In the genomic region with DNA sequence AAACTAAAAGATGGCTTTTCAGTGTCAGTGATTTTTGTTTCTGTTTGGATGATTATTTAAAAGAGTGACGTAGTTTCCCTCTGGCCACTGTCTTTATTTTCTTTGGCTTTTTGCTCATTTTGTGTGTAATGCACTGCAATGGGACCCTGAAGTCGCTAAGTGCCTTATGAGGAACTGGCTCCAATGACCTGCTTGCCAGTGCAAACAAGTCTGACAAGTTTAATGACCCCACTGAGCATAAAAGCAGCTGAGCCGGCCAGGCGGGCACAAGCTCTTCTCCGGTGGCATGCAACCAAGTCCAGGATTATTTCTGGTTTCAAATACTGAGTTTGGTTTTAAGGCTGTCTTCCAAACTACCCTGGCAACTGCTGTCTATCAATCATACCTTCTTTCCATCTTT, we compare ENCODE assay signal across 11 cellular contexts. TPM values are rescaled to one million over a fixed set of nuclear protein-coding genes. Genes with fewer than 3 reads are reported as not detected.
DNase-seq lines count a peak whose midpoint lies in the region; ATAC-seq, FAIRE-seq and TF ChIP-seq lines count a peak whose summit lies in the region.
"Had no signal": no experiment of that assay in that cellular context is flagged by ENCODE, and none has a peak within 500 bp of the region (broad histone marks: within the 10 kb centered on the region; RNA-seq: fewer than 3 reads in every experiment).

No MANE protein-coding gene starts in this region.

- TF ChIP-seq POLR2A in HepG2 (IDR thresholded peaks at IDR 0.05; ENCODE audit: insufficient read depth in 1 of 2, low read depth in 2 of 2, low read length in 2 of 2): no peak

- no peaks in the 10 kb centered on the region for H3K79me2 ChIP-seq in HepG2 (ENCODE audit: insufficient read depth, low read length)
- no peaks in the 10 kb centered on the region for H3K79me2 ChIP-seq in OCI-LY7 (ENCODE audit: insufficient read depth, low read depth, low read length)

- peak; percentile 34 to 43 for TF ChIP-seq RAD21 in liver (IDR thresholded peaks at IDR 0.05)
- TF ChIP-seq RAD21 in HepG2 (CRISPR knock-in tag; IDR thresholded peaks at IDR 0.05): no peak

- DNase-seq in HepG2 (ENCODE audit: low spot score) (no peak), chondrocyte (ENCODE audit: low spot score) (no peak), left lobe of liver (ENCODE audit: low spot score) (peak; percentile 81), NCI-H524 (lab: John Stamatoyannopoulos, UW) (no peak), OCI-LY7 (ENCODE audit: low spot score) (no peak)
- DNase-seq in activated CD4-positive, CD25-positive, alpha-beta regulatory T cell treated with anti-CD3 and anti-CD28 coated beads, Interleukin-2, amount 50 U/mL, for 72 hours: no peak
- DNase-seq: activated gamma-delta T cell treated with Interleukin-2 at 50 U/mL for 16 hours; effector CD8-positive, alpha-beta T cell had no signal

- POLR2A ChIA-PET in HepG2 (lab: Yijun Ruan, JAX): no interaction called here
- POLR2A ChIA-PET in OCI-LY7 (lab: Charles Lee): no interaction called here

- H3K4me1 ChIP-seq in liver (ENCODE audit: control insufficient read depth in 4 of 4, insufficient read depth in 4 of 4, low read length in 3 of 4) (peaks cover 0 to 32% (median 28%) of the 10 kb centered on the region in 4 donors), HepG2 (ENCODE audit: insufficient read depth, low read length) (no peaks in the 10 kb centered on the region), OCI-LY7 (ENCODE audit: insufficient read depth, low read length, poor library complexity, severe bottlenecking) (no peaks in the 10 kb centered on the region)

- BruUV-seq in HepG2 (replicated peaks; lab: Mats Ljungman, UMichigan): no TSS peak
- no TSS peak for BruUV-seq in OCI-LY7 (replicated peaks; lab: Mats Ljungman, UMichigan)

- no peak for ATAC-seq in HepG2
- ATAC-seq in left lobe of liver: peak; percentile 95
- ATAC-seq in activated T-helper 17 cell treated with anti-CD3 and anti-CD28 coated beads, Interleukin-2, amount 50 U/mL, for 72 hours (replicated peaks): no peak
- ATAC-seq: WTC11 had no signal

- no peaks in the 10 kb centered on the region for H3K27me3 ChIP-seq in liver (ENCODE audit: control insufficient read depth in 4 of 4, insufficient read depth in 4 of 4, low read length in 3 of 4)
- peaks cover 1 to 20% of the 10 kb centered on the region in 2 experiments; a peak in 2 of 5 replicates for H3K27me3 ChIP-seq in HepG2 (ENCODE audit: control insufficient read depth in 1 of 2, insufficient read depth in 2 of 2, low read length in 2 of 2)

- no peaks in the 10 kb centered on the region for H3K36me3 Mint-ChIP-seq in chondrocyte (ENCODE audit: low read depth)
- no peaks in the 10 kb centered on the region for H3K36me3 Mint-ChIP-seq in activated T-helper 17 cell treated with anti-CD3 and anti-CD28 coated beads, Interleukin-2, amount 50 U/mL, for 72 hours (ENCODE audit: low read depth)
- H3K36me3 Mint-ChIP-seq: WTC11 had no signal

- TF ChIP-seq EP300 in HepG2 (IDR thresholded peaks at IDR 0.05; ENCODE audit: low read depth in 2 of 2, low read length in 2 of 2): no peak
- TF ChIP-seq EP300 in HepG2 (CRISPR knock-in tag; IDR thresholded peaks at IDR 0.05; ENCODE audit: borderline replicate concordance): no peak

- H2AFZ ChIP-seq in HepG2 (ENCODE audit: low read length): no peak overlapping the region
- H2AFZ ChIP-seq in OCI-LY7 (ENCODE audit: low read length): no peak overlapping the region

- H3K27ac Mint-ChIP-seq in chondrocyte (ENCODE audit: unreplicated experiment): peak overlapping the region; percentile 1
- no peak overlapping the region for H3K27ac Mint-ChIP-seq in activated T-helper 17 cell treated with anti-CD3 and anti-CD28 coated beads, Interleukin-2, amount 50 U/mL, for 72 hours
- H3K27ac Mint-ChIP-seq: WTC11 had no signal

- H3K36me3 ChIP-seq in liver (ENCODE audit: control insufficient read depth in 4 of 4, insufficient read depth in 3 of 4, low read depth in 1 of 4, low read length in 3 of 4) (no peaks in the 10 kb centered on the region), HepG2 (replicated peaks in 1 of 2; ENCODE audit: control insufficient read depth in 1 of 2, insufficient read depth in 2 of 2, low read length in 2 of 2) (no peaks in the 10 kb centered on the region), OCI-LY7 (ENCODE audit: insufficient read depth, low read length) (no peaks in the 10 kb centered on the region)

- H3K9me2 ChIP-seq in OCI-LY7 (ENCODE audit: insufficient read depth, low read length): no peaks in the 10 kb centered on the region

- H3K4me2 ChIP-seq in HepG2 (ENCODE audit: low read depth, low read length): no peak overlapping the region
- no peak overlapping the region for H3K4me2 ChIP-seq in OCI-LY7 (ENCODE audit: low read length)

- no peak for TF ChIP-seq CTCF in liver (IDR thresholded peaks at IDR 0.05; ENCODE audit: low read depth, low read length, missing input control)
- no peak for TF ChIP-seq CTCF in HepG2 (CRISPR knock-in tag; IDR thresholded peaks at IDR 0.05)
- TF ChIP-seq CTCF in chondrocyte (IDR thresholded peaks at IDR 0.05): no peak
- TF ChIP-seq CTCF in OCI-LY7 (conservative IDR thresholded peaks at IDR 0.05; ENCODE audit: low read length): no peak

- no peak overlapping the region for H3K4me3 ChIP-seq in liver (ENCODE audit: low read depth in 1 of 3, low read length in 3 of 3)
- no peak overlapping the region for H3K4me3 ChIP-seq in HepG2 (replicated peaks in 1 of 3; ENCODE audit: insufficient read depth in 1 of 3, low read depth in 2 of 3, low read length in 3 of 3)
- no peak overlapping the region for H3K4me3 ChIP-seq in OCI-LY7 (ENCODE audit: low read depth, low read length, poor library complexity, severe bottlenecking)

- H3K9me3 ChIP-seq in liver (ENCODE audit: control insufficient read depth in 4 of 4, low read length in 3 of 4): no peaks in the 10 kb centered on the region
- H3K9me3 ChIP-seq in HepG2 (ENCODE audit: low read length): no peaks in the 10 kb centered on the region
- H3K9me3 ChIP-seq in OCI-LY7 (ENCODE audit: low read length): no peaks in the 10 kb centered on the region

- no peak overlapping the region for H3K27ac ChIP-seq in liver (ENCODE audit: low read depth in 1 of 2, low read length in 2 of 2)
- H3K27ac ChIP-seq in HepG2 (ENCODE audit: extremely low read length, insufficient read depth, low read length): no peak overlapping the region
- no peak overlapping the region for H3K27ac ChIP-seq in OCI-LY7 (ENCODE audit: low read depth, low read length, poor library complexity, severe bottlenecking)

- no peaks in the 10 kb centered on the region for H3K27me3 Mint-ChIP-seq in chondrocyte (ENCODE audit: low read depth)
- peaks cover 11% of the 10 kb centered on the region for H3K27me3 Mint-ChIP-seq in activated T-helper 17 cell treated with anti-CD3 and anti-CD28 coated beads, Interleukin-2, amount 50 U/mL, for 72 hours

- H3K4me3 Mint-ChIP-seq in chondrocyte (ENCODE audit: unreplicated experiment): no peak overlapping the region
- H3K4me3 Mint-ChIP-seq in activated T-helper 17 cell treated with anti-CD3 and anti-CD28 coated beads, Interleukin-2, amount 50 U/mL, for 72 hours: no peak overlapping the region
- H3K4me3 Mint-ChIP-seq: WTC11 had no signal

- H3K9me3 Mint-ChIP-seq in chondrocyte (ENCODE audit: low read depth): no peaks in the 10 kb centered on the region
- no peaks in the 10 kb centered on the region for H3K9me3 Mint-ChIP-seq in activated T-helper 17 cell treated with anti-CD3 and anti-CD28 coated beads, Interleukin-2, amount 50 U/mL, for 72 hours

- in situ Hi-C loops in HepG2 (cut with HindIII; ENCODE audit: extremely low pct_ligation_motif_present, low pct_unique_long_range_greater_than_20kb): no loop called here

- CTCF ChIA-PET in HepG2 (lab: Yijun Ruan, JAX; ENCODE audit: low intra/inter-chr PET ratio, low total read pairs) (no interaction called here), OCI-LY7 (lab: Charles Lee; ENCODE audit: unreplicated experiment) (no interaction called here)

- no peaks in the 10 kb centered on the region for H4K20me1 ChIP-seq in HepG2 (ENCODE audit: insufficient read depth, low read length)
- H4K20me1 ChIP-seq in OCI-LY7 (ENCODE audit: insufficient read depth, low read length): no peaks in the 10 kb centered on the region

- 17% methylated on average over 5 of the region's 5 CpGs for WGBS in liver
- WGBS in HepG2 (ENCODE audit: low lambda C conversion rate): 19% methylated on average over 5 of the region's 5 CpGs

- intact Hi-C loops in HepG2 (cut with micrococcal nuclease; ENCODE audit: unreplicated experiment) (no loop called here), OCI-LY7 (cut with micrococcal nuclease; ENCODE audit: unreplicated experiment) (no loop called here)

- FAIRE-seq in HepG2 (lab: Jason Lieb, UNC): no peak

- H3K4me1 Mint-ChIP-seq in chondrocyte (ENCODE audit: low read depth): peaks cover 16% of the 10 kb centered on the region
- no peaks in the 10 kb centered on the region for H3K4me1 Mint-ChIP-seq in activated T-helper 17 cell treated with anti-CD3 and anti-CD28 coated beads, Interleukin-2, amount 50 U/mL, for 72 hours

- H3K9ac ChIP-seq in liver (ENCODE audit: low read depth in 1 of 2, low read length in 2 of 2): no peak overlapping the region
- H3K9ac ChIP-seq in HepG2 (ENCODE audit: insufficient read depth, low read depth, low read length): no peak overlapping the region

RNA-seq across cellular contexts. Expression of a gene that starts 15.6 kb away (rescaled TPM):
- 1 to 10 TPM; 1.1 to 5.4 TPM for total RNA-seq in liver
- polyA plus RNA-seq in liver: 1 to 10 TPM; 2.6 to 3.3 TPM
- not detected in 2 replicates for total RNA-seq in HepG2 (2016; rRNA removed; fragmentation: Illumina TruSeq; extraction: Trizol)
- total RNA-seq in HepG2 (2016; cell fraction: cytosol; rRNA removed; fragmentation: Illumina TruSeq; extraction: Trizol; ENCODE audit: low read depth): not detected in 2 replicates
- not detected in 2 replicates for total RNA-seq in HepG2 (2016; cell fraction: insoluble cytoplasmic fraction; rRNA removed; fragmentation: Illumina TruSeq; extraction: Trizol)
- total RNA-seq in HepG2 (2016; cell fraction: membrane; rRNA removed; fragmentation: Illumina TruSeq; extraction: Trizol): not detected in 2 replicates
- not detected in 2 replicates for total RNA-seq in HepG2 (2016; cell fraction: nucleus; rRNA removed; fragmentation: Illumina TruSeq; extraction: Trizol)
- polyA plus RNA-seq in HepG2 (2011; rRNA removed): not detected in 2 replicates
- polyA plus RNA-seq in HepG2 (2011; cell fraction: cytosol; rRNA removed): 0.04 and 0.09 TPM in 2 replicates
- 0.06 and 0.09 TPM in 2 replicates for polyA plus RNA-seq in HepG2 (2011; cell fraction: nucleus; rRNA removed)
- not detected in 2 replicates for polyA plus RNA-seq in HepG2 (2012)
- polyA plus RNA-seq in HepG2 (2016; cell fraction: cytosol; fragmentation: Illumina TruSeq; extraction: Trizol; ENCODE audit: low read depth): not detected in 2 replicates
- polyA plus RNA-seq in HepG2 (2016; cell fraction: insoluble cytoplasmic fraction; fragmentation: Illumina TruSeq; extraction: Trizol; ENCODE audit: low read depth): 0.09 TPM in 1 of 2 replicates, not detected in the other
- polyA plus RNA-seq in HepG2 (2016; cell fraction: membrane; fragmentation: Illumina TruSeq; extraction: Trizol; ENCODE audit: low read depth): not detected in 2 replicates
- not detected in 2 replicates for polyA plus RNA-seq in HepG2 (2016; cell fraction: nucleus; fragmentation: Illumina TruSeq; extraction: Trizol; ENCODE audit: insufficient read depth, low read depth)
- not detected in 2 replicates for polyA minus RNA-seq in HepG2 (2011; rRNA and poly(A)+ RNA removed; ENCODE audit: low replicate concordance)
- not detected in 2 replicates for polyA minus RNA-seq in HepG2 (2011; cell fraction: cytosol; rRNA and poly(A)+ RNA removed)
- not detected in 2 replicates for polyA minus RNA-seq in HepG2 (2011; cell fraction: nucleus; rRNA and poly(A)+ RNA removed)
- total RNA-seq in chondrocyte: 0.13 to 0.22 TPM in 2 of 3 replicates, not detected in the other
- 2.5 TPM for total RNA-seq in left lobe of liver
- not detected for total RNA-seq in activated T-helper 17 cell treated with anti-CD3 and anti-CD28 coated beads, Interleukin-2, amount 50 U/mL, for 72 hours
- total RNA-seq in OCI-LY7 (2014; rRNA removed; shearing (Covaris generic)): not detected in 2 replicates
- total RNA-seq in OCI-LY7 (2022): not detected in 2 replicates
